In the genomic region with DNA sequence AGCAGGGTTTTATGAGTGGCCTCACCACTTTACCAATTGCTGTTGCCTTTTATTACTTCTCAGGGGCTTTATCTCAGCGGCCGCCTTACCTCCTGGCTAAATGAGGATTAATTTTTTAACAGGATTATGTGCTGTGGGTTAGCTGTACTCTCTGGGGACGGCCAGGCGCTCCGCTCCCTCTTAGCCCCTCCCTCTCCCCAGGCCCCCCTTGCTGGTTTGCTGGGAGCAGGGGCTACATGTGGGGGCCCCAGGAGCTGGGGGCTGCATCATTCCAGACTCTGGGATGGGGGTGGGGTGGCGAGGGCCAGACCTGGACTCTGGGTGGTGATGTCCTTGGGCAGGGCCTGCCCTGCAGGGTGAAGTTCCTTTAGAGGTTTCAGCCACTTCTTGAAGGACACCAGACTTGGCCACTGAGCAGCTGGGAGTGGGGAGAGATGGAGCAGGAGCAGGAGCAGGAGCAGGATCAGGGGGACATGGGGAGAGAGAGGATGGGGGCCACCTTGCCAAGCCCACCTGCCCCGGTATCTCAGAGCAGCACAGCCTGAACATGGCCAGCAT, we compare ENCODE assay signal across 16 cellular contexts.
DNase-seq lines count a peak whose midpoint lies in the region; ATAC-seq and TF ChIP-seq lines count a peak whose summit lies in the region.
"Had no signal": no experiment of that assay in that cellular context is flagged by ENCODE, and none has a peak within 500 bp of the region (broad histone marks: within the 10 kb centered on the region; RNA-seq: fewer than 3 reads in every experiment).

No MANE protein-coding gene starts in this region.

- no peak overlapping the region for H3K27ac ChIP-seq in coronary artery
- H3K27ac ChIP-seq: ascending aorta, colonic mucosa, RWPE1 had no signal

- intact Hi-C loops in posterior vena cava (cut with DNase I): no loop called here

- no peak for ATAC-seq in GM18858 (IDR thresholded peaks at IDR 0.05; ENCODE audit: unreplicated experiment)
- ATAC-seq: GM23338 had no signal

- DNase-seq in CD1c-positive myeloid dendritic cell (ENCODE audit: extremely low spot score): peak; percentile 1
- DNase-seq in GM10266 (ENCODE audit: extremely low spot score): peak; percentile 56
- peak; percentile 72 for DNase-seq in coronary artery (ENCODE audit: low spot score)
- peak; percentile 85 for DNase-seq in posterior vena cava (ENCODE audit: low spot score)
- no peak for DNase-seq in DMS79 treated with DMSO at 0.1 percent for 48 hours (lab: John Stamatoyannopoulos, UW)
- DNase-seq in glomerular visceral epithelial cell (ENCODE audit: extremely low spot score): no peak
- DNase-seq: activated gamma-delta T cell treated with Interleukin-2 at 50 U/mL for 16 hours, colonic mucosa, DMS153, NCI-H1092 treated with DMSO at 0.1 percent for 48 hours, NCI-H774, substantia nigra had no signal

- no peak overlapping the region for H3K4me3 ChIP-seq in coronary artery
- H3K4me3 ChIP-seq: ascending aorta, colonic mucosa, GM23338 had no signal

- TF ChIP-seq CTCF in GM10266 (IDR thresholded peaks at IDR 0.05; ENCODE audit: control insufficient read depth, insufficient read depth, low read depth, missing control alignments): no peak
- no peak for TF ChIP-seq CTCF in coronary artery (IDR thresholded peaks at IDR 0.05)

Comparison
In these comparisons a context has a peak if more than half of its experiments do, and no peak if none do; other contexts are left out.
1. DNase-seq: peak in CD1c-positive myeloid dendritic cell (single experiment), GM10266 (single experiment), coronary artery (single experiment) and posterior vena cava (single experiment); none in DMS79 treated with DMSO at 0.1 percent for 48 hours (single experiment) and glomerular visceral epithelial cell (single experiment).